14 cellular contexts compared by ENCODE assay signal in genomic region chr22:42077486-42078125, GRCh38. TPM values are rescaled to one million over a fixed set of nuclear protein-coding genes. Genes with fewer than 3 reads are reported as not detected.
DNase-seq lines count a peak whose midpoint lies in the region; ATAC-seq and TF ChIP-seq lines count a peak whose summit lies in the region.
"Had no signal": no experiment of that assay in that cellular context is flagged by ENCODE, and none has a peak within 500 bp of the region (broad histone marks: within the 10 kb centered on the region; RNA-seq: fewer than 3 reads in every experiment).

No MANE protein-coding gene starts in this region.

- H3K4me3 ChIP-seq in lower lobe of right lung = no peak overlapping the region
- no peak overlapping the region for H3K4me3 ChIP-seq in stomach smooth muscle (ENCODE audit: low read length in 2 of 2)
- H3K4me3 ChIP-seq: GM23338 had no signal

- H3K9me3 ChIP-seq in lower lobe of right lung (no peaks in the 10 kb centered on the region), stomach smooth muscle (ENCODE audit: control insufficient read depth in 2 of 2, low read length in 2 of 2) (no peaks in the 10 kb centered on the region)

- peaks cover 48% of the 10 kb centered on the region for H3K4me1 Mint-ChIP-seq in HFFc6 (ENCODE audit: low read depth)
- H3K4me1 Mint-ChIP-seq in activated naive CD8-positive, alpha-beta T cell treated with anti-CD3 and anti-CD28 coated beads, Interleukin-2, amount 10 ng/mL, durations not matched to agents 7 days and 5 days = peaks cover 21% of the 10 kb centered on the region
- peaks cover 50% of the 10 kb centered on the region for H3K4me1 Mint-ChIP-seq in activated T-cell treated with anti-CD3 and anti-CD28 coated beads, Interleukin-2, amount 50 U/mL, for 24 hours (ENCODE audit: low read depth)

- intact Hi-C loops in lower lobe of right lung (cut with DNase I) = no loop called here

- H3K9ac ChIP-seq in stomach smooth muscle (ENCODE audit: low read length in 2 of 2) = peak overlapping the region in 1 of 2 donors; percentile 99

- POLR2A ChIA-PET in activated naive CD8-positive, alpha-beta T cell treated with anti-CD3 and anti-CD28 coated beads, Interleukin-2, amount 10 ng/mL, durations not matched to agents 7 days and 5 days (lab: Charles Lee) = interaction anchor here (1.2 to 5.2 kb wide), 2 partner anchors 12 to 128 kb away, joined by 4 to 96 read pairs; partner anchors contain the start of gene NDUFA6

- H3K27ac Mint-ChIP-seq in HFFc6 = peak overlapping the region; percentile 94; the same call in 1 of the 2 replicates
- no peak overlapping the region for H3K27ac Mint-ChIP-seq in activated naive CD8-positive, alpha-beta T cell treated with anti-CD3 and anti-CD28 coated beads, Interleukin-2, amount 10 ng/mL, durations not matched to agents 7 days and 5 days
- H3K27ac Mint-ChIP-seq in activated T-cell treated with anti-CD3 and anti-CD28 coated beads, Interleukin-2, amount 50 U/mL, for 24 hours = no peak overlapping the region
- H3K27ac Mint-ChIP-seq: GM23338, WTC11 had no signal

- no peak for TF ChIP-seq CTCF in HFFc6 (IDR thresholded peaks at IDR 0.05)
- TF ChIP-seq CTCF in lower lobe of right lung (IDR thresholded peaks at IDR 0.05) = no peak

- DNase-seq in HFFc6 (no peak), lower lobe of right lung (no peak), MV-4-11 (lab: John Stamatoyannopoulos, UW) (no peak), anterior cingulate cortex (lab: John Stamatoyannopoulos, UW) (no peak)
- DNase-seq in activated naive CD8-positive, alpha-beta T cell treated with anti-CD3 and anti-CD28 coated beads, Interleukin-2, amount 10 ng/mL, durations not matched to agents 7 days and 5 days = peak; percentile 25
- no peak for DNase-seq in activated T-cell treated with anti-CD3 and anti-CD28 coated beads, Interleukin-2, amount 50 U/mL, for 24 hours
- DNase-seq: hippocampal formation; Karpas-422; stimulated activated CD4-positive, alpha-beta T cell treated with anti-CD3 and anti-CD28 coated beads, Interleukin-15, amount 100 ng/mL, for 24 hours; stimulated activated naive CD4-positive, alpha-beta T cell treated with Interleukin-2 at 50 U/mL for 16 hours had no signal

- peaks cover 42% of the 10 kb centered on the region for H3K4me1 ChIP-seq in lower lobe of right lung
- H3K4me1 ChIP-seq in stomach smooth muscle (ENCODE audit: control insufficient read depth, insufficient read depth, low read length) = peaks cover 56% of the 10 kb centered on the region

- H3K27me3 Mint-ChIP-seq in HFFc6 (ENCODE audit: insufficient read depth) = peaks cover 8% of the 10 kb centered on the region
- no peaks in the 10 kb centered on the region for H3K27me3 Mint-ChIP-seq in activated naive CD8-positive, alpha-beta T cell treated with anti-CD3 and anti-CD28 coated beads, Interleukin-2, amount 10 ng/mL, durations not matched to agents 7 days and 5 days
- no peaks in the 10 kb centered on the region for H3K27me3 Mint-ChIP-seq in activated T-cell treated with anti-CD3 and anti-CD28 coated beads, Interleukin-2, amount 50 U/mL, for 24 hours

- ATAC-seq in activated naive CD8-positive, alpha-beta T cell treated with anti-CD3 and anti-CD28 coated beads, Interleukin-2, amount 10 ng/mL, durations not matched to agents 7 days and 5 days (ENCODE audit: low read depth) = no peak
- ATAC-seq in lower lobe of right lung = no peak
- ATAC-seq: GM23338, WTC11 had no signal

- H3K36me3 Mint-ChIP-seq in HFFc6 (ENCODE audit: low read depth) = peaks cover 18% of the 10 kb centered on the region
- peaks cover 20% of the 10 kb centered on the region for H3K36me3 Mint-ChIP-seq in activated naive CD8-positive, alpha-beta T cell treated with anti-CD3 and anti-CD28 coated beads, Interleukin-2, amount 10 ng/mL, durations not matched to agents 7 days and 5 days
- peaks cover 22% of the 10 kb centered on the region for H3K36me3 Mint-ChIP-seq in activated T-cell treated with anti-CD3 and anti-CD28 coated beads, Interleukin-2, amount 50 U/mL, for 24 hours (ENCODE audit: low read depth)

- H3K27me3 ChIP-seq in lower lobe of right lung (ENCODE audit: low read depth) (no peaks in the 10 kb centered on the region), stomach smooth muscle (ENCODE audit: control insufficient read depth in 1 of 2, insufficient read depth in 2 of 2, low read length in 2 of 2) (no peaks in the 10 kb centered on the region)

- H3K9me3 Mint-ChIP-seq in HFFc6 = no peaks in the 10 kb centered on the region
- H3K9me3 Mint-ChIP-seq in activated naive CD8-positive, alpha-beta T cell treated with anti-CD3 and anti-CD28 coated beads, Interleukin-2, amount 10 ng/mL, durations not matched to agents 7 days and 5 days = no peaks in the 10 kb centered on the region
- H3K9me3 Mint-ChIP-seq in activated T-cell treated with anti-CD3 and anti-CD28 coated beads, Interleukin-2, amount 50 U/mL, for 24 hours = no peaks in the 10 kb centered on the region
- H3K9me3 Mint-ChIP-seq: GM23338, WTC11 had no signal

- no peak overlapping the region for H3K4me3 Mint-ChIP-seq in HFFc6
- no peak overlapping the region for H3K4me3 Mint-ChIP-seq in activated naive CD8-positive, alpha-beta T cell treated with anti-CD3 and anti-CD28 coated beads, Interleukin-2, amount 10 ng/mL, durations not matched to agents 7 days and 5 days
- H3K4me3 Mint-ChIP-seq in activated T-cell treated with anti-CD3 and anti-CD28 coated beads, Interleukin-2, amount 50 U/mL, for 24 hours = no peak overlapping the region
- H3K4me3 Mint-ChIP-seq: GM23338 had no signal

- H3K27ac ChIP-seq in lower lobe of right lung = peak overlapping the region; percentile 98
- peak overlapping the region; percentile 100 for H3K27ac ChIP-seq in stomach smooth muscle (ENCODE audit: low read length)

- H3K36me3 ChIP-seq in lower lobe of right lung (peaks cover 28% of the 10 kb centered on the region), stomach smooth muscle (ENCODE audit: control insufficient read depth in 2 of 2, insufficient read depth in 2 of 2, low read length in 2 of 2) (peaks cover 9 to 16% of the 10 kb centered on the region in 2 donors)

RNA-seq across cellular contexts. Expression of gene SMDT1, which starts 1.9 kb away (rescaled TPM):
- total RNA-seq in HFFc6 (2021; fragmentation: NEBNext Ultra II Directional; extraction: Animal tissue kit (Norgen Biotek cat#: 25700)) = 10 to 100 TPM; 46.8 to 55.4 (median 51.7) TPM
- 10 to 100 TPM; 82.1 to 84.9 TPM for total RNA-seq in activated naive CD8-positive, alpha-beta T cell treated with anti-CD3 and anti-CD28 coated beads, Interleukin-2, amount 10 ng/mL, durations not matched to agents 7 days and 5 days
- 119 TPM for total RNA-seq in lower lobe of right lung

RNA-seq across cellular contexts. Expression of gene PHETA2, which starts 3.6 kb away (rescaled TPM):
- 10 to 100 TPM in 2 of 6 experiments, 1 to 10 TPM in 4; 7.4 to 12.5 (median 7.6) TPM for total RNA-seq in HFFc6 (2021; fragmentation: NEBNext Ultra II Directional; extraction: Animal tissue kit (Norgen Biotek cat#: 25700))
- total RNA-seq in activated naive CD8-positive, alpha-beta T cell treated with anti-CD3 and anti-CD28 coated beads, Interleukin-2, amount 10 ng/mL, durations not matched to agents 7 days and 5 days = 1 to 10 TPM; 2.8 to 3.3 TPM
- total RNA-seq in lower lobe of right lung = 12.8 TPM

RNA-seq across cellular contexts. Expression of gene NAGA, which starts 7.0 kb away (rescaled TPM):
- total RNA-seq in HFFc6 (2021; fragmentation: NEBNext Ultra II Directional; extraction: Animal tissue kit (Norgen Biotek cat#: 25700)) = 10 to 100 TPM; 19.5 to 24.4 (median 21.7) TPM
- 10 to 100 TPM; 15.9 to 18.4 TPM for total RNA-seq in activated naive CD8-positive, alpha-beta T cell treated with anti-CD3 and anti-CD28 coated beads, Interleukin-2, amount 10 ng/mL, durations not matched to agents 7 days and 5 days
- 40.3 TPM for total RNA-seq in lower lobe of right lung

RNA-seq across cellular contexts. Expression of gene NDUFA6, which starts 13.0 kb away (rescaled TPM):
- 10 to 100 TPM; 69.6 to 90.2 (median 81.9) TPM for total RNA-seq in HFFc6 (2021; fragmentation: NEBNext Ultra II Directional; extraction: Animal tissue kit (Norgen Biotek cat#: 25700))
- total RNA-seq in activated naive CD8-positive, alpha-beta T cell treated with anti-CD3 and anti-CD28 coated beads, Interleukin-2, amount 10 ng/mL, durations not matched to agents 7 days and 5 days = 10 to 100 TPM; 69.0 to 73.5 TPM
- total RNA-seq in lower lobe of right lung = 43.5 TPM

RNA-seq across cellular contexts. Expression of gene CYP2D6, which starts 53.0 kb away (rescaled TPM):
- total RNA-seq in HFFc6 (2021; fragmentation: NEBNext Ultra II Directional; extraction: Animal tissue kit (Norgen Biotek cat#: 25700)) = under 1 TPM in 5 of 6 experiments, not detected in 1; 0.13 to 0.35 (median 0.17) TPM
- 1 to 10 TPM; 3.7 to 4.4 TPM for total RNA-seq in activated naive CD8-positive, alpha-beta T cell treated with anti-CD3 and anti-CD28 coated beads, Interleukin-2, amount 10 ng/mL, durations not matched to agents 7 days and 5 days
- total RNA-seq in lower lobe of right lung = 1.4 TPM
- total RNA-seq: RPMI7951 had no signal
